32 cellular contexts compared by ENCODE assay signal in genomic region chr20:18813483-18813882, GRCh38. TPM values are rescaled to one million over a fixed set of nuclear protein-coding genes. Genes with fewer than 3 reads are reported as not detected.
"Had no signal": no experiment of that assay in that cellular context is flagged by ENCODE, and none has a peak within 500 bp of the region (broad histone marks: within the 10 kb centered on the region; RNA-seq: fewer than 3 reads in every experiment).

SCP2D1 (plus strand) TSS chr20:18813783; CDS start chr20:18813816, 33 bp downstream.

- H3K27ac Mint-ChIP-seq: stimulated activated effector memory CD8-positive, alpha-beta T cell treated with anti-CD3 and anti-CD28 coated beads, Interleukin-12 subunit alpha, Interleukin-12 subunit beta, amount 100 ng/mL, for 72 hours; stimulated activated memory B cell treated with anti-CD40 and anti-IgM and Interleukin-4, amounts not matched to agents 10 μg/mL and 1 μg/mL and 100 μg/mL, for 72 hours; stimulated activated naive B cell treated with anti-CD40 and anti-IgM and Interleukin-4, amounts not matched to agents 10 μg/mL and 1 μg/mL and 100 μg/mL, for 72 hours; stimulated activated naive CD8-positive, alpha-beta T cell treated with anti-CD3 and anti-CD28 coated beads, Interleukin-15, amount 100 ng/mL, for 72 hours; stimulated activated naive CD8-positive, alpha-beta T cell treated with anti-CD3 and anti-CD28 coated beads, Interleukin-15, Interleukin-2, amounts not matched to agents 100 ng/mL and 50 ng/mL, for 24 hours; type B pancreatic cell had no signal

- H3K4me1 ChIP-seq: stomach, suprapubic skin, thyroid gland, tibial artery, tibial nerve, transverse colon, upper lobe of left lung, upper lobe of right lung, uterus, vagina had no signal

- H3K4me3 ChIP-seq: stomach, suprapubic skin, thoracic aorta, thyroid gland, tibial artery, tibial nerve, transverse colon, upper lobe of left lung, upper lobe of right lung, uterus, vagina had no signal

- ATAC-seq: stimulated activated effector memory CD8-positive, alpha-beta T cell treated with anti-CD3 and anti-CD28 coated beads, Interleukin-12 subunit alpha, Interleukin-12 subunit beta, amount 100 ng/mL, for 72 hours; stimulated activated memory B cell treated with anti-CD40 and anti-IgM and Interleukin-4, amounts not matched to agents 10 μg/mL and 1 μg/mL and 100 μg/mL, for 72 hours; stimulated activated naive B cell treated with anti-CD40 and anti-IgM and Interleukin-4, amounts not matched to agents 10 μg/mL and 1 μg/mL and 100 μg/mL, for 72 hours; stimulated activated naive CD8-positive, alpha-beta T cell treated with anti-CD3 and anti-CD28 coated beads, Interleukin-15, amount 100 ng/mL, for 72 hours; stimulated activated naive CD8-positive, alpha-beta T cell treated with anti-CD3 and anti-CD28 coated beads, Interleukin-15, Interleukin-2, amounts not matched to agents 100 U/mL and 50 U/mL, for 24 hours; upper lobe of right lung had no signal

- H3K9me3 ChIP-seq: stomach, suprapubic skin, thoracic aorta, thyroid gland, tibial artery, tibial nerve, transverse colon, upper lobe of left lung, upper lobe of right lung, uterus, vagina had no signal

- H3K27me3 ChIP-seq: stomach, suprapubic skin, thyroid gland, tibial artery, tibial nerve, transverse colon, upper lobe of left lung, upper lobe of right lung, uterus, vagina had no signal

- H3K4me3 Mint-ChIP-seq: stimulated activated effector memory CD8-positive, alpha-beta T cell treated with anti-CD3 and anti-CD28 coated beads, Interleukin-12 subunit alpha, Interleukin-12 subunit beta, amount 100 ng/mL, for 72 hours; stimulated activated memory B cell treated with anti-CD40 and anti-IgM and Interleukin-4, amounts not matched to agents 10 μg/mL and 1 μg/mL and 100 μg/mL, for 72 hours; stimulated activated naive B cell treated with anti-CD40 and anti-IgM and Interleukin-4, amounts not matched to agents 10 μg/mL and 1 μg/mL and 100 μg/mL, for 72 hours; stimulated activated naive CD8-positive, alpha-beta T cell treated with anti-CD3 and anti-CD28 coated beads, Interleukin-15, amount 100 ng/mL, for 72 hours; stimulated activated naive CD8-positive, alpha-beta T cell treated with anti-CD3 and anti-CD28 coated beads, Interleukin-15, Interleukin-2, amounts not matched to agents 100 ng/mL and 50 ng/mL, for 24 hours; type B pancreatic cell had no signal

- H3K36me3 Mint-ChIP-seq: stimulated activated effector memory CD8-positive, alpha-beta T cell treated with anti-CD3 and anti-CD28 coated beads, Interleukin-12 subunit alpha, Interleukin-12 subunit beta, amount 100 ng/mL, for 72 hours; stimulated activated memory B cell treated with anti-CD40 and anti-IgM and Interleukin-4, amounts not matched to agents 10 μg/mL and 1 μg/mL and 100 μg/mL, for 72 hours; stimulated activated naive B cell treated with anti-CD40 and anti-IgM and Interleukin-4, amounts not matched to agents 10 μg/mL and 1 μg/mL and 100 μg/mL, for 72 hours; type B pancreatic cell had no signal

- H3K4me1 Mint-ChIP-seq: stimulated activated effector memory CD8-positive, alpha-beta T cell treated with anti-CD3 and anti-CD28 coated beads, Interleukin-12 subunit alpha, Interleukin-12 subunit beta, amount 100 ng/mL, for 72 hours; stimulated activated naive CD8-positive, alpha-beta T cell treated with anti-CD3 and anti-CD28 coated beads, Interleukin-15, amount 100 ng/mL, for 72 hours had no signal

- DNase-seq: stimulated activated CD4-positive, alpha-beta T cell treated with anti-CD3 and anti-CD28 coated beads, Interleukin-2, amount 100 ng/mL, for 48 hours; stimulated activated CD4-positive, alpha-beta T cell treated with anti-CD3 and anti-CD28 coated beads, Interleukin-4, amount 100 ng/mL, for 1 hour; stimulated activated CD4-positive, alpha-beta T cell treated with anti-CD3 and anti-CD28 coated beads, Interleukin-4, amount 100 ng/mL, for 24 hours; stimulated activated CD4-positive, alpha-beta T cell treated with anti-CD3 and anti-CD28 coated beads, Interleukin-4, amount 100 ng/mL, for 4 hours; stimulated activated CD8-positive, alpha-beta memory T cell treated with anti-CD3 and anti-CD28 coated beads, Interleukin-4, amount 100 ng/mL, for 48 hours; stimulated activated naive B cell treated with anti-CD40 and anti-IgM and Interleukin-4, amounts not matched to agents 10 μg/mL and 1 μg/mL and 100 μg/mL, for 72 hours; stimulated activated naive CD4-positive, alpha-beta T cell; stimulated activated naive CD4-positive, alpha-beta T cell treated with Interleukin-2 at 50 U/mL for 16 hours; stimulated activated naive CD8-positive, alpha-beta T cell treated with anti-CD3 and anti-CD28 coated beads, Interleukin-15, amount 100 ng/mL, for 72 hours; stimulated activated naive CD8-positive, alpha-beta T cell treated with anti-CD3 and anti-CD28 coated beads, Interleukin-15, Interleukin-2, amounts not matched to agents 100 U/mL and 50 U/mL, for 24 hours; stomach; substantia nigra; thyroid gland; tibial artery; transverse colon; trophoblast cell; upper lobe of left lung; upper lobe of right lung; uterus had no signal

- H3K27me3 Mint-ChIP-seq: stimulated activated naive CD8-positive, alpha-beta T cell treated with anti-CD3 and anti-CD28 coated beads, Interleukin-15, amount 100 ng/mL, for 72 hours; stimulated activated naive CD8-positive, alpha-beta T cell treated with anti-CD3 and anti-CD28 coated beads, Interleukin-15, Interleukin-2, amounts not matched to agents 100 ng/mL and 50 ng/mL, for 24 hours had no signal

- H3K27ac ChIP-seq: stomach, suprapubic skin, thoracic aorta, thyroid gland, tibial artery, tibial nerve, transverse colon, upper lobe of left lung, upper lobe of right lung, uterus, vagina had no signal

- H3K36me3 ChIP-seq: stomach, suprapubic skin, thoracic aorta, thyroid gland, tibial artery, tibial nerve, transverse colon, upper lobe of left lung, upper lobe of right lung, uterus, vagina had no signal

- H3K9me3 Mint-ChIP-seq: stimulated activated effector memory CD8-positive, alpha-beta T cell treated with anti-CD3 and anti-CD28 coated beads, Interleukin-12 subunit alpha, Interleukin-12 subunit beta, amount 100 ng/mL, for 72 hours; stimulated activated naive B cell treated with anti-CD40 and anti-IgM and Interleukin-4, amounts not matched to agents 10 μg/mL and 1 μg/mL and 100 μg/mL, for 72 hours; stimulated activated naive CD8-positive, alpha-beta T cell treated with anti-CD3 and anti-CD28 coated beads, Interleukin-15, amount 100 ng/mL, for 72 hours; stimulated activated naive CD8-positive, alpha-beta T cell treated with anti-CD3 and anti-CD28 coated beads, Interleukin-15, Interleukin-2, amounts not matched to agents 100 ng/mL and 50 ng/mL, for 24 hours; type B pancreatic cell had no signal

RNA-seq across cellular contexts. Expression of gene SCP2D1, which starts in this region (rescaled TPM):
- total RNA-seq: stomach, subcutaneous adipose tissue, suprapubic skin, temporal lobe, thoracic aorta, thyroid gland, tibial nerve, transverse colon, upper lobe of left lung, upper lobe of right lung, ureter, urinary bladder, uterus, vagina had no signal
- polyA plus RNA-seq: stomach, thymus, urinary bladder had no signal
